In genomic region chrX:122246937-122247336, GRCh38 we compare ENCODE assay signal across 29 cellular contexts.
"Had no signal": no experiment of that assay in that cellular context is flagged by ENCODE, and none has a peak within 500 bp of the region (broad histone marks: within the 10 kb centered on the region; RNA-seq: fewer than 3 reads in every experiment).

No MANE protein-coding gene starts in this region.

- H3K9me3 Mint-ChIP-seq: stimulated activated effector memory CD8-positive, alpha-beta T cell treated with anti-CD3 and anti-CD28 coated beads, Interleukin-12 subunit alpha, Interleukin-12 subunit beta, amount 100 ng/mL, for 72 hours; stimulated activated memory B cell treated with anti-CD40 and anti-IgM and Interleukin-4, amounts not matched to agents 10 μg/mL and 1 μg/mL and 100 μg/mL, for 72 hours; stimulated activated naive B cell treated with anti-CD40 and anti-IgM and Interleukin-4, amounts not matched to agents 10 μg/mL and 1 μg/mL and 100 μg/mL, for 72 hours; stimulated activated naive CD8-positive, alpha-beta T cell treated with anti-CD3 and anti-CD28 coated beads, Interleukin-15, amount 100 ng/mL, for 72 hours; stimulated activated naive CD8-positive, alpha-beta T cell treated with anti-CD3 and anti-CD28 coated beads, Interleukin-15, Interleukin-2, amounts not matched to agents 100 ng/mL and 50 ng/mL, for 24 hours; type B pancreatic cell had no signal

- H3K4me3 ChIP-seq: stomach, suprapubic skin, testis, thoracic aorta, thyroid gland, tibial artery, tibial nerve, transverse colon, upper lobe of left lung, upper lobe of right lung, uterus, vagina had no signal

- H3K36me3 Mint-ChIP-seq: stimulated activated effector memory CD8-positive, alpha-beta T cell treated with anti-CD3 and anti-CD28 coated beads, Interleukin-12 subunit alpha, Interleukin-12 subunit beta, amount 100 ng/mL, for 72 hours; stimulated activated memory B cell treated with anti-CD40 and anti-IgM and Interleukin-4, amounts not matched to agents 10 μg/mL and 1 μg/mL and 100 μg/mL, for 72 hours; stimulated activated naive B cell treated with anti-CD40 and anti-IgM and Interleukin-4, amounts not matched to agents 10 μg/mL and 1 μg/mL and 100 μg/mL, for 72 hours; type B pancreatic cell had no signal

- ATAC-seq: stimulated activated effector memory CD8-positive, alpha-beta T cell treated with anti-CD3 and anti-CD28 coated beads, Interleukin-12 subunit alpha, Interleukin-12 subunit beta, amount 100 ng/mL, for 72 hours; stimulated activated memory B cell treated with anti-CD40 and anti-IgM and Interleukin-4, amounts not matched to agents 10 μg/mL and 1 μg/mL and 100 μg/mL, for 72 hours; stimulated activated naive B cell treated with anti-CD40 and anti-IgM and Interleukin-4, amounts not matched to agents 10 μg/mL and 1 μg/mL and 100 μg/mL, for 72 hours; stimulated activated naive CD8-positive, alpha-beta T cell treated with anti-CD3 and anti-CD28 coated beads, Interleukin-15, amount 100 ng/mL, for 72 hours; stimulated activated naive CD8-positive, alpha-beta T cell treated with anti-CD3 and anti-CD28 coated beads, Interleukin-15, Interleukin-2, amounts not matched to agents 100 U/mL and 50 U/mL, for 24 hours; upper lobe of right lung had no signal

- H3K9me3 ChIP-seq: stomach, suprapubic skin, testis, thoracic aorta, thyroid gland, tibial artery, tibial nerve, transverse colon, upper lobe of left lung, upper lobe of right lung, uterus, vagina had no signal

- H3K27me3 ChIP-seq: stomach, suprapubic skin, testis, thyroid gland, tibial artery, tibial nerve, transverse colon, upper lobe of left lung, upper lobe of right lung, uterus, vagina had no signal

- H3K27me3 Mint-ChIP-seq: stimulated activated memory B cell treated with anti-CD40 and anti-IgM and Interleukin-4, amounts not matched to agents 10 μg/mL and 1 μg/mL and 100 μg/mL, for 72 hours; stimulated activated naive B cell treated with anti-CD40 and anti-IgM and Interleukin-4, amounts not matched to agents 10 μg/mL and 1 μg/mL and 100 μg/mL, for 72 hours; stimulated activated naive CD8-positive, alpha-beta T cell treated with anti-CD3 and anti-CD28 coated beads, Interleukin-15, amount 100 ng/mL, for 72 hours; stimulated activated naive CD8-positive, alpha-beta T cell treated with anti-CD3 and anti-CD28 coated beads, Interleukin-15, Interleukin-2, amounts not matched to agents 100 ng/mL and 50 ng/mL, for 24 hours; type B pancreatic cell had no signal

- DNase-seq: stimulated activated CD4-positive, alpha-beta T cell treated with anti-CD3 and anti-CD28 coated beads, Interleukin-2, amount 100 ng/mL, for 48 hours; stimulated activated CD4-positive, alpha-beta T cell treated with anti-CD3 and anti-CD28 coated beads, Interleukin-4, amount 100 ng/mL, for 1 hour; stimulated activated CD4-positive, alpha-beta T cell treated with anti-CD3 and anti-CD28 coated beads, Interleukin-4, amount 100 ng/mL, for 24 hours; stimulated activated CD4-positive, alpha-beta T cell treated with anti-CD3 and anti-CD28 coated beads, Interleukin-4, amount 100 ng/mL, for 4 hours; stimulated activated CD8-positive, alpha-beta memory T cell treated with anti-CD3 and anti-CD28 coated beads, Interleukin-4, amount 100 ng/mL, for 48 hours; stimulated activated naive B cell treated with anti-CD40 and anti-IgM and Interleukin-4, amounts not matched to agents 10 μg/mL and 1 μg/mL and 100 μg/mL, for 72 hours; stimulated activated naive CD4-positive, alpha-beta T cell; stimulated activated naive CD4-positive, alpha-beta T cell treated with Interleukin-2 at 50 U/mL for 16 hours; stimulated activated naive CD8-positive, alpha-beta T cell treated with anti-CD3 and anti-CD28 coated beads, Interleukin-15, amount 100 ng/mL, for 72 hours; stimulated activated naive CD8-positive, alpha-beta T cell treated with anti-CD3 and anti-CD28 coated beads, Interleukin-15, Interleukin-2, amounts not matched to agents 100 U/mL and 50 U/mL, for 24 hours; stomach; substantia nigra; testis; thyroid gland; tibial artery; transverse colon; trophoblast cell; upper lobe of left lung; upper lobe of right lung; uterus had no signal

- H3K27ac Mint-ChIP-seq: stimulated activated effector memory CD8-positive, alpha-beta T cell treated with anti-CD3 and anti-CD28 coated beads, Interleukin-12 subunit alpha, Interleukin-12 subunit beta, amount 100 ng/mL, for 72 hours; stimulated activated memory B cell treated with anti-CD40 and anti-IgM and Interleukin-4, amounts not matched to agents 10 μg/mL and 1 μg/mL and 100 μg/mL, for 72 hours; stimulated activated naive B cell treated with anti-CD40 and anti-IgM and Interleukin-4, amounts not matched to agents 10 μg/mL and 1 μg/mL and 100 μg/mL, for 72 hours; stimulated activated naive CD8-positive, alpha-beta T cell treated with anti-CD3 and anti-CD28 coated beads, Interleukin-15, amount 100 ng/mL, for 72 hours; stimulated activated naive CD8-positive, alpha-beta T cell treated with anti-CD3 and anti-CD28 coated beads, Interleukin-15, Interleukin-2, amounts not matched to agents 100 ng/mL and 50 ng/mL, for 24 hours; type B pancreatic cell had no signal

- H3K4me3 Mint-ChIP-seq: stimulated activated effector memory CD8-positive, alpha-beta T cell treated with anti-CD3 and anti-CD28 coated beads, Interleukin-12 subunit alpha, Interleukin-12 subunit beta, amount 100 ng/mL, for 72 hours; stimulated activated memory B cell treated with anti-CD40 and anti-IgM and Interleukin-4, amounts not matched to agents 10 μg/mL and 1 μg/mL and 100 μg/mL, for 72 hours; stimulated activated naive B cell treated with anti-CD40 and anti-IgM and Interleukin-4, amounts not matched to agents 10 μg/mL and 1 μg/mL and 100 μg/mL, for 72 hours; stimulated activated naive CD8-positive, alpha-beta T cell treated with anti-CD3 and anti-CD28 coated beads, Interleukin-15, amount 100 ng/mL, for 72 hours; stimulated activated naive CD8-positive, alpha-beta T cell treated with anti-CD3 and anti-CD28 coated beads, Interleukin-15, Interleukin-2, amounts not matched to agents 100 ng/mL and 50 ng/mL, for 24 hours; type B pancreatic cell had no signal

- H3K27ac ChIP-seq: stomach, suprapubic skin, testis, thoracic aorta, thyroid gland, tibial artery, tibial nerve, transverse colon, upper lobe of left lung, upper lobe of right lung, uterus, vagina had no signal

- H3K4me1 Mint-ChIP-seq: stimulated activated effector memory CD8-positive, alpha-beta T cell treated with anti-CD3 and anti-CD28 coated beads, Interleukin-12 subunit alpha, Interleukin-12 subunit beta, amount 100 ng/mL, for 72 hours; stimulated activated memory B cell treated with anti-CD40 and anti-IgM and Interleukin-4, amounts not matched to agents 10 μg/mL and 1 μg/mL and 100 μg/mL, for 72 hours; stimulated activated naive B cell treated with anti-CD40 and anti-IgM and Interleukin-4, amounts not matched to agents 10 μg/mL and 1 μg/mL and 100 μg/mL, for 72 hours; stimulated activated naive CD8-positive, alpha-beta T cell treated with anti-CD3 and anti-CD28 coated beads, Interleukin-15, amount 100 ng/mL, for 72 hours had no signal

- FAIRE-seq: urothelium cell line had no signal

- H3K36me3 ChIP-seq: stomach, suprapubic skin, thoracic aorta, thyroid gland, tibial artery, tibial nerve, transverse colon, upper lobe of left lung, upper lobe of right lung, uterus, vagina had no signal

- H3K4me1 ChIP-seq: stomach, suprapubic skin, testis, thyroid gland, tibial artery, tibial nerve, transverse colon, upper lobe of left lung, upper lobe of right lung, uterus, vagina had no signal
